8 cellular contexts compared by ENCODE assay signal in genomic region chr9:133731876-133732321, GRCh38. TPM values are rescaled to one million over a fixed set of nuclear protein-coding genes. Genes with fewer than 3 reads are reported as not detected.
DNase-seq lines count a peak whose midpoint lies in the region; ATAC-seq and TF ChIP-seq lines count a peak whose summit lies in the region.

No MANE protein-coding gene starts in this region.

- no peak for ATAC-seq in activated T-helper 17 cell treated with anti-CD3 and anti-CD28 coated beads, Interleukin-2, amount 50 U/mL, for 72 hours (replicated peaks)

- no peak overlapping the region for H3K27ac Mint-ChIP-seq in activated T-helper 17 cell treated with anti-CD3 and anti-CD28 coated beads, Interleukin-2, amount 50 U/mL, for 72 hours

- no peak overlapping the region for H3K4me3 ChIP-seq in left ventricle myocardium inferior
- no peak overlapping the region for H3K4me3 ChIP-seq in fibroblast of mammary gland (ENCODE audit: control insufficient read depth, low read depth, low read length)

- H3K27me3 Mint-ChIP-seq in activated T-helper 17 cell treated with anti-CD3 and anti-CD28 coated beads, Interleukin-2, amount 50 U/mL, for 72 hours: peaks cover 7% of the 10 kb centered on the region

- H3K27ac ChIP-seq in left ventricle myocardium inferior (replicated peaks): no peak overlapping the region

- H3K36me3 Mint-ChIP-seq in activated T-helper 17 cell treated with anti-CD3 and anti-CD28 coated beads, Interleukin-2, amount 50 U/mL, for 72 hours (ENCODE audit: low read depth): no peaks in the 10 kb centered on the region

- H3K4me1 Mint-ChIP-seq in activated T-helper 17 cell treated with anti-CD3 and anti-CD28 coated beads, Interleukin-2, amount 50 U/mL, for 72 hours: peaks cover under 1% of the 10 kb centered on the region

- peaks cover 88% of the 10 kb centered on the region for H3K27me3 ChIP-seq in left ventricle myocardium inferior (ENCODE audit: low read depth)

- no peaks in the 10 kb centered on the region for H3K9me3 ChIP-seq in left ventricle myocardium inferior (replicated peaks)

- no peak overlapping the region for H3K4me3 Mint-ChIP-seq in activated T-helper 17 cell treated with anti-CD3 and anti-CD28 coated beads, Interleukin-2, amount 50 U/mL, for 72 hours

- intact Hi-C loops in cardiac septum (cut with DNase I) (no loop called here), left ventricle myocardium inferior (cut with micrococcal nuclease) (no loop called here)

- H3K36me3 ChIP-seq in left ventricle myocardium inferior: no peaks in the 10 kb centered on the region

- no peaks in the 10 kb centered on the region for H3K4me1 ChIP-seq in left ventricle myocardium inferior

- TF ChIP-seq CTCF in left ventricle myocardium inferior (IDR thresholded peaks at IDR 0.05; ENCODE audit: borderline replicate concordance) (no peak), fibroblast of mammary gland (conservative IDR thresholded peaks at IDR 0.05; ENCODE audit: control insufficient read depth, insufficient read depth, low read depth, low read length) (no peak)

- DNase-seq in cardiac septum (ENCODE audit: low spot score) (peak; percentile 69), left ventricle myocardium inferior (no peak), NCI-H774 (lab: John Stamatoyannopoulos, UW) (peak; percentile 88), fibroblast of mammary gland (ENCODE audit: low read depth) (peak; percentile 50), GF-D8 (lab: John Stamatoyannopoulos, UW) (no peak), NOMO-1 treated with DMSO at 0.1 percent for 48 hours (lab: John Stamatoyannopoulos, UW; ENCODE audit: unreplicated experiment) (no peak)
- DNase-seq in stimulated activated CD4-positive, alpha-beta T cell treated with anti-CD3 and anti-CD28 coated beads, Interleukin-4, amount 100 ng/mL, for 24 hours: no peak

- no peaks in the 10 kb centered on the region for H3K9me3 Mint-ChIP-seq in activated T-helper 17 cell treated with anti-CD3 and anti-CD28 coated beads, Interleukin-2, amount 50 U/mL, for 72 hours

RNA-seq across cellular contexts. Expression of gene SARDH, which starts 6.3 kb away (rescaled TPM):
- total RNA-seq in cardiac septum: 1.3 TPM
- total RNA-seq in left ventricle myocardium inferior: 0.63 TPM
- total RNA-seq in activated T-helper 17 cell treated with anti-CD3 and anti-CD28 coated beads, Interleukin-2, amount 50 U/mL, for 72 hours: 1 to 10 TPM; 2.7 to 2.8 TPM

Comparison
In these comparisons a context has a peak if more than half of its experiments do, and no peak if none do; other contexts are left out.
1. DNase-seq: peak in cardiac septum (single experiment), NCI-H774 (single experiment) and fibroblast of mammary gland (single experiment); none in left ventricle myocardium inferior (single experiment), stimulated activated CD4-positive, alpha-beta T cell treated with anti-CD3 and anti-CD28 coated beads, Interleukin-4, amount 100 ng/mL, for 24 hours (single experiment), GF-D8 (single experiment) and NOMO-1 treated with DMSO at 0.1 percent for 48 hours (single experiment).